In genomic region chr16:11462036-11462435, GRCh38 we compare ENCODE assay signal across 27 cellular contexts.
"Had no signal": no experiment of that assay in that cellular context is flagged by ENCODE, and none has a peak within 500 bp of the region (broad histone marks: within the 10 kb centered on the region; RNA-seq: fewer than 3 reads in every experiment).

No MANE protein-coding gene starts in this region.

- H3K9me3 ChIP-seq: stomach, suprapubic skin, testis, thoracic aorta, thyroid gland, tibial artery, tibial nerve, transverse colon, upper lobe of left lung, upper lobe of right lung, uterus, vagina had no signal

- H3K4me3 ChIP-seq: stomach, suprapubic skin, testis, thoracic aorta, thyroid gland, tibial artery, tibial nerve, transverse colon, upper lobe of left lung, upper lobe of right lung, uterus, vagina had no signal

- H3K4me1 ChIP-seq: stomach, suprapubic skin, testis, tibial artery, tibial nerve, transverse colon, upper lobe of left lung, uterus, vagina had no signal

- ATAC-seq: stimulated activated effector memory CD8-positive, alpha-beta T cell treated with anti-CD3 and anti-CD28 coated beads, Interleukin-12 subunit alpha, Interleukin-12 subunit beta, amount 100 ng/mL, for 72 hours; stimulated activated memory B cell treated with anti-CD40 and anti-IgM and Interleukin-4, amounts not matched to agents 10 μg/mL and 1 μg/mL and 100 μg/mL, for 72 hours; stimulated activated naive B cell treated with anti-CD40 and anti-IgM and Interleukin-4, amounts not matched to agents 10 μg/mL and 1 μg/mL and 100 μg/mL, for 72 hours; stimulated activated naive CD8-positive, alpha-beta T cell treated with anti-CD3 and anti-CD28 coated beads, Interleukin-15, amount 100 ng/mL, for 72 hours; stimulated activated naive CD8-positive, alpha-beta T cell treated with anti-CD3 and anti-CD28 coated beads, Interleukin-15, Interleukin-2, amounts not matched to agents 100 U/mL and 50 U/mL, for 24 hours; upper lobe of right lung had no signal

- FAIRE-seq: urothelium cell line had no signal

- DNase-seq: stimulated activated CD4-positive, alpha-beta T cell treated with anti-CD3 and anti-CD28 coated beads, Interleukin-2, amount 100 ng/mL, for 48 hours; stimulated activated CD4-positive, alpha-beta T cell treated with anti-CD3 and anti-CD28 coated beads, Interleukin-4, amount 100 ng/mL, for 1 hour; stimulated activated CD4-positive, alpha-beta T cell treated with anti-CD3 and anti-CD28 coated beads, Interleukin-4, amount 100 ng/mL, for 24 hours; stimulated activated CD4-positive, alpha-beta T cell treated with anti-CD3 and anti-CD28 coated beads, Interleukin-4, amount 100 ng/mL, for 4 hours; stimulated activated CD8-positive, alpha-beta memory T cell treated with anti-CD3 and anti-CD28 coated beads, Interleukin-4, amount 100 ng/mL, for 48 hours; stimulated activated naive B cell treated with anti-CD40 and anti-IgM and Interleukin-4, amounts not matched to agents 10 μg/mL and 1 μg/mL and 100 μg/mL, for 72 hours; stimulated activated naive CD4-positive, alpha-beta T cell; stimulated activated naive CD4-positive, alpha-beta T cell treated with Interleukin-2 at 50 U/mL for 16 hours; stimulated activated naive CD8-positive, alpha-beta T cell treated with anti-CD3 and anti-CD28 coated beads, Interleukin-15, amount 100 ng/mL, for 72 hours; stimulated activated naive CD8-positive, alpha-beta T cell treated with anti-CD3 and anti-CD28 coated beads, Interleukin-15, Interleukin-2, amounts not matched to agents 100 U/mL and 50 U/mL, for 24 hours; stomach; substantia nigra; testis; tibial artery; transverse colon; trophoblast cell; upper lobe of left lung; uterus had no signal

- H3K27me3 ChIP-seq: stomach, suprapubic skin, testis, thyroid gland, tibial artery, tibial nerve, transverse colon, upper lobe of left lung, upper lobe of right lung, uterus, vagina had no signal

- H3K36me3 ChIP-seq: stomach, suprapubic skin, thoracic aorta, thyroid gland, tibial artery, transverse colon, upper lobe of left lung, upper lobe of right lung, uterus, vagina had no signal

- H3K27ac ChIP-seq: stomach, suprapubic skin, testis, thoracic aorta, tibial artery, tibial nerve, transverse colon, upper lobe of left lung, upper lobe of right lung, uterus, vagina had no signal
